ENCODE assay signal across 30 cellular contexts in genomic region chr10:106439366-106439765, GRCh38.
A peak's percentile ranks its signal among the peaks of the same experiment; 100 is the strongest.
DNase-seq lines count a peak whose midpoint lies in the region; ATAC-seq, FAIRE-seq and TF ChIP-seq lines count a peak whose summit lies in the region.
"Had no signal": no experiment of that assay in that cellular context is flagged by ENCODE, and none has a peak within 500 bp of the region (broad histone marks: within the 10 kb centered on the region; RNA-seq: fewer than 3 reads in every experiment).

No MANE protein-coding gene starts in this region.

- H4K20me1 ChIP-seq in keratinocyte (ENCODE audit: control insufficient read depth, extremely low read depth, insufficient read depth, low read length) = no peaks in the 10 kb centered on the region

- TF ChIP-seq POLR2A in lower leg skin (IDR thresholded peaks at IDR 0.05) = no peak

- H3K4me3 Mint-ChIP-seq in CD4-positive, alpha-beta T cell = no peak overlapping the region
- H3K4me3 Mint-ChIP-seq: CD8-positive, alpha-beta memory T cell; IgD-negative memory B cell had no signal

- intact Hi-C loops in lower leg skin (cut with DNase I; ENCODE audit: low total_unique reads) = no loop called here
- intact Hi-C loops in CD4-positive, alpha-beta T cell (cut with DNase I, micrococcal nuclease) = no loop called here

- DNase-seq in RWPE1 (ENCODE audit: low spot score) (no peak), bronchial epithelial cell (ENCODE audit: low read depth) (peak; percentile 61), keratinocyte (ENCODE audit: low read depth, low spot score) (no peak), SJCRH30 (no peak), lower leg skin (ENCODE audit: low spot score in 2 of 2) (no peak)
- DNase-seq in CD4-positive, alpha-beta T cell = no peak
- DNase-seq: CD8-positive, alpha-beta memory T cell; DMS 273 treated with DMSO at 0.1 percent for 48 hours; DMS79; EL; GDM1; GOT3; NCI-H1048; NCI-H1417; NCI-H1694; NCI-H2029 treated with DMSO at 0.1 percent for 48 hours; NCI-H446 treated with DMSO at 0.1 percent for 48 hours; NCI-H526; NCI-H82; NK-92 treated with Interleukin-12 subunit alpha and Interleukin-12 subunit beta, amount 100 ng/mL, for 24 hours; RPMI8226; SIG-M5 had no signal

- H3K4me2 ChIP-seq in keratinocyte (ENCODE audit: control insufficient read depth, extremely low read depth, insufficient read depth, low read depth, low read length) = no peak overlapping the region
- H3K4me2 ChIP-seq: KMS-11 had no signal

- dilution Hi-C loops in keratinocyte (cut with MboI; ENCODE audit: extremely low pct_ligation_motif_present, low sequenced_read_pairs) = no loop called here

- no peaks in the 10 kb centered on the region for H3K9me1 ChIP-seq in keratinocyte (ENCODE audit: control insufficient read depth, extremely low read depth, insufficient read depth, low read length)

- H3K27ac ChIP-seq in RWPE1 = peak overlapping the region; percentile 65
- peak overlapping the region; percentile 94 for H3K27ac ChIP-seq in keratinocyte (ENCODE audit: control insufficient read depth, insufficient read depth, low read length)
- H3K27ac ChIP-seq in SJCRH30 = no peak overlapping the region
- H3K27ac ChIP-seq in CD4-positive, alpha-beta T cell (ENCODE audit: low read depth, low read length) = no peak overlapping the region
- H3K27ac ChIP-seq: C4-2B, HL-60, KMS-11 had no signal

- H3K9me3 Mint-ChIP-seq in CD4-positive, alpha-beta T cell = peaks cover 9% of the 10 kb centered on the region

- no peak for ATAC-seq in HG03571 (IDR thresholded peaks at IDR 0.05; ENCODE audit: unreplicated experiment)
- no peak for ATAC-seq in CD4-positive, alpha-beta T cell (ENCODE audit: poor library complexity)
- ATAC-seq: GM12878, SK-N-SH treated with all-trans-retinoic acid at 6 μM for 48 hours had no signal

- H3K4me1 Mint-ChIP-seq in CD4-positive, alpha-beta T cell (ENCODE audit: low read depth) = no peaks in the 10 kb centered on the region
- H3K4me1 Mint-ChIP-seq: CD8-positive, alpha-beta memory T cell; IgD-negative memory B cell had no signal

- CTCF ChIA-PET in RWPE1 (lab: Yijun Ruan, JAX) = no interaction called here
- CTCF ChIA-PET in CD4-positive, alpha-beta T cell (lab: Charles Lee) = no interaction called here

- H3K27me3 Mint-ChIP-seq in CD4-positive, alpha-beta T cell = no peaks in the 10 kb centered on the region
- H3K27me3 Mint-ChIP-seq: CD8-positive, alpha-beta memory T cell; IgD-negative memory B cell had no signal

- H3K9me3 ChIP-seq in keratinocyte (ENCODE audit: control insufficient read depth, low read depth, low read length) (no peaks in the 10 kb centered on the region), SJCRH30 (replicated peaks) (no peaks in the 10 kb centered on the region)
- H3K9me3 ChIP-seq in CD4-positive, alpha-beta T cell (ENCODE audit: control insufficient read depth, low read length) = no peaks in the 10 kb centered on the region
- H3K9me3 ChIP-seq: HAP-1 had no signal

- TF ChIP-seq CTCF in RWPE1 (conservative IDR thresholded peaks at IDR 0.05; ENCODE audit: low read depth) (no peak), bronchial epithelial cell (IDR thresholded peaks at IDR 0.05; ENCODE audit: insufficient read depth, low read length, severe bottlenecking) (no peak), keratinocyte (optimal IDR thresholded peaks at IDR 0.05 in 1 of 3, IDR thresholded peaks at IDR 0.05 in 1 of 3, conservative IDR thresholded peaks at IDR 0.05 in 1 of 3; ENCODE audit: extremely low read depth in 1 of 3, insufficient read depth in 2 of 3, low read length in 3 of 3) (no peak), lower leg skin (IDR thresholded peaks at IDR 0.05) (no peak)
- TF ChIP-seq CTCF in CD4-positive, alpha-beta T cell (IDR thresholded peaks at IDR 0.05) = no peak

- WGBS in lower leg skin, 2 donors = 53 to 55% methylated on average over 3 of the region's 3 CpGs

- no peak overlapping the region for H2AFZ ChIP-seq in keratinocyte (ENCODE audit: control insufficient read depth, low read length)

- H3K36me3 Mint-ChIP-seq in CD4-positive, alpha-beta T cell (ENCODE audit: low read depth) = no peaks in the 10 kb centered on the region
- H3K36me3 Mint-ChIP-seq: CD8-positive, alpha-beta memory T cell; IgD-negative memory B cell had no signal

- POLR2A ChIA-PET in RWPE1 (lab: Yijun Ruan, JAX; ENCODE audit: low non-redundant PET) = no interaction called here
- POLR2A ChIA-PET in CD4-positive, alpha-beta T cell (lab: Charles Lee) = no interaction called here

- no peak overlapping the region for H3K27ac Mint-ChIP-seq in CD4-positive, alpha-beta T cell
- H3K27ac Mint-ChIP-seq: CD8-positive, alpha-beta memory T cell; IgD-negative memory B cell had no signal

- FAIRE-seq in bronchial epithelial cell (lab: Jason Lieb, UNC) = no peak
- no peak for FAIRE-seq in keratinocyte (lab: Jason Lieb, UNC)
- FAIRE-seq: GM12878 had no signal

- H3K4me1 ChIP-seq in keratinocyte (ENCODE audit: control insufficient read depth, extremely low read depth, insufficient read depth, low read length) = peaks cover 47% of the 10 kb centered on the region
- H3K4me1 ChIP-seq in SJCRH30 = no peaks in the 10 kb centered on the region
- H3K4me1 ChIP-seq: HAP-1 had no signal

- H3K79me2 ChIP-seq in keratinocyte (ENCODE audit: control insufficient read depth, insufficient read depth, low read length) = no peaks in the 10 kb centered on the region

- H3K27me3 ChIP-seq in bronchial epithelial cell (ENCODE audit: control insufficient read depth, insufficient read depth, low read length) = no peaks in the 10 kb centered on the region
- H3K27me3 ChIP-seq in keratinocyte (ENCODE audit: control insufficient read depth, extremely low read depth, insufficient read depth, low read length) = no peaks in the 10 kb centered on the region
- H3K27me3 ChIP-seq in SJCRH30 = no peaks in the 10 kb centered on the region
- no peaks in the 10 kb centered on the region for H3K27me3 ChIP-seq in CD4-positive, alpha-beta T cell (ENCODE audit: control insufficient read depth, insufficient read depth, low read length)

- H3K9ac ChIP-seq in keratinocyte (ENCODE audit: control insufficient read depth, extremely low read depth, insufficient read depth, low read length) = peak overlapping the region; percentile 56
- H3K9ac ChIP-seq: KMS-11 had no signal

- H3K36me3 ChIP-seq in bronchial epithelial cell (ENCODE audit: control insufficient read depth, insufficient read depth, low read length) (no peaks in the 10 kb centered on the region), keratinocyte (ENCODE audit: control insufficient read depth in 2 of 2, extremely low read depth in 1 of 2, insufficient read depth in 2 of 2, low read length in 2 of 2) (no peaks in the 10 kb centered on the region), SJCRH30 (no peaks in the 10 kb centered on the region)
- H3K36me3 ChIP-seq: HAP-1 had no signal

- H3K4me3 ChIP-seq in bronchial epithelial cell (ENCODE audit: low read depth, low read length) (no peak overlapping the region), keratinocyte (ENCODE audit: control insufficient read depth in 2 of 3, extremely low read depth in 1 of 3, insufficient read depth in 2 of 3, low read depth in 1 of 3, low read length in 3 of 3) (no peak overlapping the region), SJCRH30 (no peak overlapping the region), lower leg skin (ENCODE audit: low read depth, poor library complexity, severe bottlenecking) (no peak overlapping the region)
- H3K4me3 ChIP-seq: GM12878, HAP-1 had no signal

Comparison
In these comparisons a context has a peak if more than half of its experiments do, and no peak if none do; other contexts are left out.
1. H3K27ac ChIP-seq: peak in RWPE1 (single experiment) and keratinocyte (single experiment); none in SJCRH30 (single experiment) and CD4-positive, alpha-beta T cell (single experiment).